In genomic region chr6:161265975-161266374, GRCh38 we compare ENCODE assay signal across 25 cellular contexts. TPM values are rescaled to one million over a fixed set of nuclear protein-coding genes. Genes with fewer than 3 reads are reported as not detected.
DNase-seq lines count a peak whose midpoint lies in the region; ATAC-seq, FAIRE-seq and TF ChIP-seq lines count a peak whose summit lies in the region.
"Had no signal": no experiment of that assay in that cellular context is flagged by ENCODE, and none has a peak within 500 bp of the region (broad histone marks: within the 10 kb centered on the region; RNA-seq: fewer than 3 reads in every experiment).

No MANE protein-coding gene starts in this region.

- TF ChIP-seq CTCF in WTC11 (IDR thresholded peaks at IDR 0.05) (no peak), endodermal cell (conservative IDR thresholded peaks at IDR 0.05) (no peak)
- no peak for TF ChIP-seq CTCF in CD4-positive, alpha-beta T cell (IDR thresholded peaks at IDR 0.05)

- 0 out of 2 replicates have a peak overlapping the region, but pooled peaks have one; percentile 6 for H3K27ac Mint-ChIP-seq in WTC11
- H3K27ac Mint-ChIP-seq in endodermal cell = no peak overlapping the region
- no peak overlapping the region for H3K27ac Mint-ChIP-seq in CD4-positive, alpha-beta T cell
- H3K27ac Mint-ChIP-seq: memory B cell, natural killer cell had no signal

- H3K4me3 Mint-ChIP-seq in WTC11 (no peak overlapping the region), endodermal cell (no peak overlapping the region)
- H3K4me3 Mint-ChIP-seq in CD4-positive, alpha-beta T cell = no peak overlapping the region
- H3K4me3 Mint-ChIP-seq: memory B cell, natural killer cell had no signal

- 95 to 97% methylated on average over 5 to 7 of the region's 7 CpGs for WGBS in endodermal cell (ENCODE audit: insufficient coverage in 1 of 2, insufficient read length in 1 of 2), 2 experiments

- H3K9me3 ChIP-seq in endodermal cell (ENCODE audit: control insufficient read depth, low read length) = no peaks in the 10 kb centered on the region
- H3K9me3 ChIP-seq in CD4-positive, alpha-beta T cell (ENCODE audit: control insufficient read depth, low read length) = no peaks in the 10 kb centered on the region
- H3K9me3 ChIP-seq: Caco-2, prostate gland had no signal

- ATAC-seq in GM18868 (IDR thresholded peaks at IDR 0.05; ENCODE audit: unreplicated experiment) (peak; percentile 67), HG02981 (IDR thresholded peaks at IDR 0.05; ENCODE audit: unreplicated experiment) (peak; percentile 42), WTC11 (no peak)
- ATAC-seq in CD4-positive, alpha-beta T cell (ENCODE audit: poor library complexity) = no peak

- H3K9me3 Mint-ChIP-seq in WTC11 = no peaks in the 10 kb centered on the region
- no peaks in the 10 kb centered on the region for H3K9me3 Mint-ChIP-seq in endodermal cell
- no peaks in the 10 kb centered on the region for H3K9me3 Mint-ChIP-seq in CD4-positive, alpha-beta T cell
- H3K9me3 Mint-ChIP-seq: natural killer cell had no signal

- no peak overlapping the region for H3K9ac ChIP-seq in endodermal cell (ENCODE audit: extremely low read depth, low read length, poor library complexity, severe bottlenecking)
- H3K9ac ChIP-seq: GM23248 had no signal

- DNase-seq in WTC11 (ENCODE audit: low spot score) (no peak), renal cortical epithelial cell (ENCODE audit: low read depth) (peak; percentile 44), endodermal cell (no peak), AG20443 (ENCODE audit: low spot score) (no peak), frontal cortex (ENCODE audit: low spot score in 2 of 2) (no peak)
- DNase-seq in CD4-positive, alpha-beta T cell = no peak
- DNase-seq: activated naive CD4-positive, alpha-beta T cell treated with Interleukin-2 at 50 U/mL for 16 hours; activated T-cell treated with anti-CD3 and anti-CD28 coated beads for 4 hours; aorta; Caco-2; effector memory CD4-positive, alpha-beta T cell; GM23248; islet precursor cell; natural killer cell; NCI-H1436; NCI-H2171 treated with DMSO at 0.1 percent for 48 hours; NCI-H774; RPMI8226; stimulated activated CD4-positive, alpha-beta T cell treated with anti-CD3 and anti-CD28 coated beads, Interleukin-4, amount 100 ng/mL, for 4 hours; SW 1271 had no signal

- peaks cover 38% of the 10 kb centered on the region for H3K4me1 Mint-ChIP-seq in WTC11
- H3K4me1 Mint-ChIP-seq in endodermal cell = peaks cover 34% of the 10 kb centered on the region
- H3K4me1 Mint-ChIP-seq in CD4-positive, alpha-beta T cell (ENCODE audit: low read depth) = no peaks in the 10 kb centered on the region
- H3K4me1 Mint-ChIP-seq: memory B cell had no signal

- no peaks in the 10 kb centered on the region for H3K27me3 ChIP-seq in endodermal cell (ENCODE audit: control insufficient read depth, insufficient read depth, low read length, poor library complexity, severe bottlenecking)
- no peaks in the 10 kb centered on the region for H3K27me3 ChIP-seq in CD4-positive, alpha-beta T cell (ENCODE audit: control insufficient read depth, insufficient read depth, low read length)
- H3K27me3 ChIP-seq: hepatocyte had no signal

- H3K36me3 Mint-ChIP-seq in WTC11 (peaks cover 34% of the 10 kb centered on the region), endodermal cell (ENCODE audit: low read depth) (peaks cover 76% of the 10 kb centered on the region)
- peaks cover 11% of the 10 kb centered on the region for H3K36me3 Mint-ChIP-seq in CD4-positive, alpha-beta T cell (ENCODE audit: low read depth)

- no peaks in the 10 kb centered on the region for H3K4me1 ChIP-seq in endodermal cell (ENCODE audit: control insufficient read depth, insufficient read depth, low read length)
- H3K4me1 ChIP-seq: Caco-2, prostate gland had no signal

- no peak overlapping the region for H3K27ac ChIP-seq in endodermal cell (ENCODE audit: low read depth, low read length)
- no peak overlapping the region for H3K27ac ChIP-seq in CD4-positive, alpha-beta T cell (ENCODE audit: low read depth, low read length)
- H3K27ac ChIP-seq: GM23248, hepatocyte, prostate gland had no signal

- CTCF ChIA-PET in WTC11 (lab: Charles Lee) = interaction anchor here (1.4 kb wide), 1 partner anchor 105 kb away, joined by 3 read pairs; no protein-coding TSS in a partner anchor
- CTCF ChIA-PET in CD4-positive, alpha-beta T cell (lab: Charles Lee) = no interaction called here

- H3K27me3 Mint-ChIP-seq in WTC11 (ENCODE audit: low read depth) = no peaks in the 10 kb centered on the region
- H3K27me3 Mint-ChIP-seq in endodermal cell (ENCODE audit: insufficient read depth) = no peaks in the 10 kb centered on the region
- no peaks in the 10 kb centered on the region for H3K27me3 Mint-ChIP-seq in CD4-positive, alpha-beta T cell

- intact Hi-C loops in CD4-positive, alpha-beta T cell (cut with DNase I, micrococcal nuclease) = no loop called here

- FAIRE-seq in frontal cortex (lab: Jason Lieb, UNC) = no peak

- POLR2A ChIA-PET in WTC11 (lab: Charles Lee) = no interaction called here
- POLR2A ChIA-PET in CD4-positive, alpha-beta T cell (lab: Charles Lee) = no interaction called here

- no peak overlapping the region for H3K4me3 ChIP-seq in endodermal cell (ENCODE audit: low read length)
- H3K4me3 ChIP-seq: GM23248, hepatocyte, prostate gland had no signal

- peaks cover 79% of the 10 kb centered on the region for H3K36me3 ChIP-seq in endodermal cell (ENCODE audit: control insufficient read depth, insufficient read depth, low read length)
- H3K36me3 ChIP-seq: prostate gland had no signal

TF ChIP-seq in WTC11, 78 proteins besides CTCF, POLR2A, EP300 and RAD21 (continues in another document):
- no peak for TF ChIP-seq ETV6 (CRISPR knock-in tag; IDR thresholded peaks at IDR 0.05)
- no peak for TF ChIP-seq ERG (CRISPR knock-in tag; IDR thresholded peaks at IDR 0.05)
- no peak for TF ChIP-seq STAT6 (CRISPR knock-in tag; conservative IDR thresholded peaks at IDR 0.05; ENCODE audit: low read depth)
- TF ChIP-seq NFE2L1 (CRISPR knock-in tag; IDR thresholded peaks at IDR 0.05) = no peak
- no peak for TF ChIP-seq ZNF317 (CRISPR knock-in tag; IDR thresholded peaks at IDR 0.05; ENCODE audit: borderline replicate concordance, low read depth)
- no peak for TF ChIP-seq ATF2 (CRISPR knock-in tag; IDR thresholded peaks at IDR 0.05; ENCODE audit: borderline replicate concordance, low read depth)
- TF ChIP-seq ZNF416 (CRISPR knock-in tag; IDR thresholded peaks at IDR 0.05) = no peak

RNA-seq across cellular contexts. Expression of gene AGPAT4, which starts 7.9 kb away (rescaled TPM):
- total RNA-seq in WTC11 (2021) = 19.7 to 27.4 TPM (median 25.3 TPM) in 3 replicates
- 13.5 and 19.0 TPM in 2 replicates for total RNA-seq in renal cortical epithelial cell
- 10 to 100 TPM; 61.0 to 61.1 TPM for total RNA-seq in endodermal cell
- polyA plus RNA-seq in endodermal cell (2013, experiment 1 of 2) = 33.8 TPM
- polyA plus RNA-seq in endodermal cell (2013, experiment 2 of 2) = 30.0 TPM
- total RNA-seq in frontal cortex = 44.4 TPM
- 1 to 10 TPM; 2.8 to 4.8 TPM for total RNA-seq in CD4-positive, alpha-beta T cell

Comparison
In these comparisons a context has a peak if more than half of its experiments do, and no peak if none do; other contexts are left out.
1. ATAC-seq: peak in GM18868 (single experiment) and HG02981 (single experiment); none in WTC11 (single experiment) and CD4-positive, alpha-beta T cell (single experiment).